Comparison of ENCODE assay signal across 23 cellular contexts in genomic region chr7:644381-645305, GRCh38.
"Had no signal": no experiment of that assay in that cellular context is flagged by ENCODE, and none has a peak within 500 bp of the region (broad histone marks: within the 10 kb centered on the region; RNA-seq: fewer than 3 reads in every experiment).

No MANE protein-coding gene starts in this region.

- H3K36me3 Mint-ChIP-seq: natural killer cell treated with Interleukin-12 subunit alpha and Interleukin-12 subunit beta and Interleukin-15 and Interleukin-18, amount 100 ng/mL, for 72 hours had no signal

- ATAC-seq: activated CD8-positive, alpha-beta T cell treated with anti-CD3 and anti-CD28 coated beads for 36 hours; activated naive CD8-positive, alpha-beta T cell treated with anti-CD3 and anti-CD28 coated beads, Interleukin-2, amount 50 U/mL, for 24 hours; natural killer cell treated with Interleukin-12 subunit alpha and Interleukin-12 subunit beta and Interleukin-15 and Interleukin-18, amount 100 ng/mL, for 72 hours; stimulated activated memory B cell treated with anti-CD40 and anti-IgM and Interleukin-4, amounts not matched to agents 10 μg/mL and 1 μg/mL and 100 μg/mL, for 72 hours had no signal

- H3K27ac Mint-ChIP-seq: activated CD4-positive, alpha-beta T cell treated with anti-CD3 and anti-CD28 coated beads, Interleukin-2, amount 10 ng/mL, durations not matched to agents 24 days and 14 days; activated CD8-positive, alpha-beta T cell treated with anti-CD3 and anti-CD28 coated beads for 36 hours; activated naive CD4-positive, alpha-beta T cell treated with anti-CD3 and anti-CD28 coated beads, Interleukin-2, amount 10 ng/mL, durations not matched to agents 7 days and 5 days; activated naive CD8-positive, alpha-beta T cell treated with anti-CD3 and anti-CD28 coated beads, Interleukin-2, amount 50 U/mL, for 24 hours; activated T-helper 2 cell treated with anti-CD3 and anti-CD28 coated beads, Interferon-gamma antibody, Interleukin-2, Interleukin-4, amounts not matched to agents 10 μg/mL and 5 μg/mL and 100 μg/mL, durations not matched to agents 14 hours and 24 hours and 36 hours; brain; natural killer cell treated with Interleukin-12 subunit alpha and Interleukin-12 subunit beta and Interleukin-15 and Interleukin-18, amount 100 ng/mL, for 72 hours; stimulated activated memory B cell treated with anti-CD40 and anti-IgM and Interleukin-4, amounts not matched to agents 10 μg/mL and 1 μg/mL and 100 μg/mL, for 72 hours had no signal

- H3K4me1 ChIP-seq: prostate gland, right lobe of liver had no signal

- H3K36me3 ChIP-seq: esophagus muscularis mucosa, prostate gland, right lobe of liver, thoracic aorta had no signal

- H3K9me3 ChIP-seq: prostate gland, right lobe of liver had no signal

- H3K27me3 ChIP-seq: esophagus muscularis mucosa, hepatocyte, right lobe of liver had no signal

- H3K27ac ChIP-seq: esophagus muscularis mucosa, hepatocyte, prostate gland, right lobe of liver, thoracic aorta had no signal

- H3K4me3 Mint-ChIP-seq: activated CD4-positive, alpha-beta T cell treated with anti-CD3 and anti-CD28 coated beads, Interleukin-2, amount 10 ng/mL, durations not matched to agents 24 days and 14 days; activated CD8-positive, alpha-beta T cell treated with anti-CD3 and anti-CD28 coated beads for 36 hours; activated naive CD4-positive, alpha-beta T cell treated with anti-CD3 and anti-CD28 coated beads, Interleukin-2, amount 10 ng/mL, durations not matched to agents 7 days and 5 days; activated naive CD8-positive, alpha-beta T cell treated with anti-CD3 and anti-CD28 coated beads, Interleukin-2, amount 50 U/mL, for 24 hours; brain; natural killer cell treated with Interleukin-12 subunit alpha and Interleukin-12 subunit beta and Interleukin-15 and Interleukin-18, amount 100 ng/mL, for 72 hours; stimulated activated memory B cell treated with anti-CD40 and anti-IgM and Interleukin-4, amounts not matched to agents 10 μg/mL and 1 μg/mL and 100 μg/mL, for 72 hours had no signal

- H3K9me3 Mint-ChIP-seq: activated CD4-positive, alpha-beta T cell treated with anti-CD3 and anti-CD28 coated beads, Interleukin-2, amount 10 ng/mL, durations not matched to agents 24 days and 14 days; natural killer cell treated with Interleukin-12 subunit alpha and Interleukin-12 subunit beta and Interleukin-15 and Interleukin-18, amount 100 ng/mL, for 72 hours had no signal

- DNase-seq: activated CD4-positive, alpha-beta T cell treated with anti-CD3 and anti-CD28 coated beads, Interleukin-2, amount 10 ng/mL, durations not matched to agents 24 days and 14 days; activated CD4-positive, CD25-positive, alpha-beta regulatory T cell; activated CD8-positive, alpha-beta T cell treated with anti-CD3 and anti-CD28 coated beads for 36 hours; activated naive CD4-positive, alpha-beta T cell treated with anti-CD3 and anti-CD28 coated beads, Interleukin-2, amount 10 ng/mL, durations not matched to agents 7 days and 5 days; activated naive CD8-positive, alpha-beta T cell treated with anti-CD3 and anti-CD28 coated beads, Interleukin-2, amount 50 U/mL, for 24 hours; activated T-cell treated with anti-CD3 and anti-CD28 coated beads, Interleukin-2, amount 50 U/mL, for 1 hour; anterior cingulate cortex; cortex of kidney; effector CD4-positive, alpha-beta T cell; nucleus accumbens; right lobe of liver; stimulated activated CD4-positive, alpha-beta T cell treated with anti-CD3 and anti-CD28 coated beads, Interleukin-4, amount 100 ng/mL, for 4 hours; T-helper 1 cell; T-helper 9 cell had no signal

- H3K27me3 Mint-ChIP-seq: activated CD4-positive, alpha-beta T cell treated with anti-CD3 and anti-CD28 coated beads, Interleukin-2, amount 10 ng/mL, durations not matched to agents 24 days and 14 days; activated CD8-positive, alpha-beta T cell treated with anti-CD3 and anti-CD28 coated beads for 36 hours; activated naive CD4-positive, alpha-beta T cell treated with anti-CD3 and anti-CD28 coated beads, Interleukin-2, amount 10 ng/mL, durations not matched to agents 7 days and 5 days; activated naive CD8-positive, alpha-beta T cell treated with anti-CD3 and anti-CD28 coated beads, Interleukin-2, amount 50 U/mL, for 24 hours; brain; natural killer cell treated with Interleukin-12 subunit alpha and Interleukin-12 subunit beta and Interleukin-15 and Interleukin-18, amount 100 ng/mL, for 72 hours; stimulated activated memory B cell treated with anti-CD40 and anti-IgM and Interleukin-4, amounts not matched to agents 10 μg/mL and 1 μg/mL and 100 μg/mL, for 72 hours had no signal

- H3K4me3 ChIP-seq: esophagus muscularis mucosa, hepatocyte, lung, prostate gland, right lobe of liver, thoracic aorta had no signal

- H3K4me1 Mint-ChIP-seq: brain; stimulated activated memory B cell treated with anti-CD40 and anti-IgM and Interleukin-4, amounts not matched to agents 10 μg/mL and 1 μg/mL and 100 μg/mL, for 72 hours had no signal
